In the genomic region with DNA sequence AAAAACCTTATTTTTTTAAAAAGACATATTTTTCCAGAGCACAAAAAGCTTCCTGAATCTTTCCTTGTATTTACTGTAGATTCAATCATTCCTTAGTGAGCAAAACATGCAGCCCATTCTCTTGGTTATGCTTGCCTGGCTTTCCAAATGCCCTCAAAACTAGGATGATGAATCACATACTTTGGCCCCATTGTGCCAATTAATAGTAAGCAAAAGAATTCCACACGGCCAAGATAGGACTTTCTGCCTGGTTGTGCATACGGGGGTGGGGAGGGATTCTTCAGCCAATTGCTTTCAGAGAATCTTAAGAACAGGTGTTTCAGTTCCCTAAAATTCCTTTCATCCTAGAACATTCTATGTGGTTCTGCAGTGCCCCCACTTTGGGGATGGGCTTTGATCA, we compare ENCODE assay signal across 19 cellular contexts. TPM values are rescaled to one million over a fixed set of nuclear protein-coding genes. Genes with fewer than 3 reads are reported as not detected.
"Had no signal": no experiment of that assay in that cellular context is flagged by ENCODE, and none has a peak within 500 bp of the region (broad histone marks: within the 10 kb centered on the region; RNA-seq: fewer than 3 reads in every experiment).

No MANE protein-coding gene starts in this region.

- H3K36me3 ChIP-seq: ovary had no signal

- DNase-seq: activated CD4-positive, alpha-beta memory T cell treated with anti-CD3 and anti-CD28 coated beads for 36 hours; activated CD4-positive, alpha-beta T cell treated with anti-CD3 and anti-CD28 coated beads for 48 hours; activated CD4-positive, CD25-positive, alpha-beta regulatory T cell; activated effector memory CD4-positive, alpha-beta T cell treated with anti-CD3 and anti-CD28 coated beads, Interleukin-2, amount 50 U/mL, for 16 hours; activated naive CD4-positive, alpha-beta T cell treated with anti-CD3 and anti-CD28 coated beads, Interleukin-2, amount 10 ng/mL, durations not matched to agents 7 days and 5 days; activated T-cell treated with anti-CD3 and anti-CD28 coated beads for 4 hours; effector CD4-positive, alpha-beta T cell; foreskin melanocyte; glutamatergic neuron; left colon; ovary; psoas muscle; stimulated activated CD4-positive, alpha-beta T cell treated with anti-CD3 and anti-CD28 coated beads, Interleukin-15, amount 100 ng/mL, for 24 hours; trophoblast cell had no signal

- H3K4me3 ChIP-seq: hepatocyte, psoas muscle, smooth muscle cell had no signal

- ATAC-seq: left colon; natural killer cell treated with Interleukin-12 subunit alpha and Interleukin-12 subunit beta and Interleukin-15 and Interleukin-18, amount 100 ng/mL, for 72 hours; psoas muscle; stimulated activated memory B cell treated with anti-CD40 and anti-IgM and Interleukin-4, amounts not matched to agents 10 μg/mL and 1 μg/mL and 100 μg/mL, for 72 hours had no signal

- H3K4me1 ChIP-seq: psoas muscle had no signal

- H3K27ac ChIP-seq: hepatocyte, ovary, psoas muscle had no signal

- H3K27me3 ChIP-seq: ovary had no signal

- H3K9me3 ChIP-seq: ovary, psoas muscle had no signal

RNA-seq across cellular contexts. Expression of gene RAI2, which starts 7.0 kb away (rescaled TPM):
- total RNA-seq: SK-MEL-5, smooth muscle cell had no signal
